Comparison of ENCODE assay signal across 8 cellular contexts in genomic region chr9:120711354-120711753, GRCh38. TPM values are rescaled to one million over a fixed set of nuclear protein-coding genes. Genes with fewer than 3 reads are reported as not detected.
DNase-seq lines count a peak whose midpoint lies in the region; TF ChIP-seq lines count a peak whose summit lies in the region.

No MANE protein-coding gene starts in this region.

- H3K27me3 ChIP-seq in H7 (ENCODE audit: control insufficient read depth, insufficient read depth, low read length) = peaks cover 21% of the 10 kb centered on the region
- no peaks in the 10 kb centered on the region for H3K27me3 ChIP-seq in adrenal gland

- no peaks in the 10 kb centered on the region for H3K36me3 ChIP-seq in H7 (replicated peaks; ENCODE audit: control insufficient read depth, insufficient read depth, low read length)
- no peaks in the 10 kb centered on the region for H3K36me3 ChIP-seq in adrenal gland (replicated peaks in 1 of 2)

- no peak for TF ChIP-seq POLR2A in adrenal gland (IDR thresholded peaks at IDR 0.05)

- intact Hi-C loops in adrenal gland (cut with DNase I) = no loop called here
- intact Hi-C loops in head of caudate nucleus (cut with DNase I) = loop anchor here (5.0 kb wide), 1 partner anchor 89 kb away; no protein-coding TSS in a partner anchor

- H3K9me3 ChIP-seq in adrenal gland (replicated peaks in 1 of 3) = no peaks in the 10 kb centered on the region

- H3K4me3 ChIP-seq in H7 (ENCODE audit: insufficient read depth, low read depth, low read length) = no peak overlapping the region
- peak overlapping the region in 1 of 4 donors; percentile 76 for H3K4me3 ChIP-seq in adrenal gland

- peak overlapping the region; percentile 62; the same call in 1 of the 2 replicates for H3K27ac ChIP-seq in 22Rv1
- peak overlapping the region in 3 of 5 donors; percentile 31 to 90 (median 75) for H3K27ac ChIP-seq in adrenal gland

- TF ChIP-seq CTCF in 22Rv1 (IDR thresholded peaks at IDR 0.05) (no peak), adrenal gland (IDR thresholded peaks at IDR 0.05) (no peak)

- H3K4me1 ChIP-seq in adrenal gland (replicated peaks in 1 of 2) = peaks cover 15 to 57% of the 10 kb centered on the region in 2 donors

- DNase-seq in H7 (peak; percentile 16), adrenal gland (no peak), midbrain (lab: John Stamatoyannopoulos, UW) (peak; percentile 38), NCI-H510A (lab: John Stamatoyannopoulos, UW) (no peak), kidney glomerular epithelial cell (lab: John Stamatoyannopoulos, UW) (no peak), 8988T (no peak), head of caudate nucleus (no peak)

RNA-seq across cellular contexts. Expression of gene MEGF9, which starts 2.9 kb away (rescaled TPM):
- 0.67 and 1.2 TPM in 2 replicates for total RNA-seq in H7 (2014; rRNA removed; shearing (Covaris generic))
- 10 to 100 TPM; 13.9 to 28.5 (median 22.4) TPM for total RNA-seq in adrenal gland
- polyA plus RNA-seq in adrenal gland = 10 to 100 TPM in 1 of 3 donors, 1 to 10 TPM in 2; 3.9 to 22.4 (median 4.3) TPM

Comparison
In these comparisons a context has a peak if more than half of its experiments do, and no peak if none do; other contexts are left out.
1. DNase-seq: peak in H7 (single experiment) and midbrain (single experiment); none in adrenal gland (0 of 7), NCI-H510A (single experiment), kidney glomerular epithelial cell (single experiment), 8988T (single experiment) and head of caudate nucleus (0 of 42).